In genomic region chr12:109695961-109696461, GRCh38 we compare ENCODE assay signal across 1 cellular context.
A peak's percentile ranks its signal among the peaks of the same experiment; 100 is the strongest.
TF ChIP-seq lines count a peak whose summit lies in the region.

No MANE protein-coding gene starts in this region.

TF ChIP-seq in HepG2, 621 proteins besides CTCF, POLR2A, EP300 and RAD21 (continues in another document):
- TF ChIP-seq ZNF362 (CRISPR knock-in tag; IDR thresholded peaks at IDR 0.05; ENCODE audit: borderline replicate concordance) (peak; percentile 67; the same call in 1 of the 2 replicates), ZBTB4 (CRISPR knock-in tag; IDR thresholded peaks at IDR 0.05; ENCODE audit: borderline replicate concordance) (peak; percentile 30; the same call in 1 of the 2 replicates), TFE3 (CRISPR knock-in tag; IDR thresholded peaks at IDR 0.05) (no peak), TCF7 (IDR thresholded peaks at IDR 0.05; ENCODE audit: low read depth) (peak; percentile 98), PATZ1 (CRISPR knock-in tag; IDR thresholded peaks at IDR 0.05) (peak; percentile 44; the same call in 1 of the 2 replicates), NCOR1 (IDR thresholded peaks at IDR 0.05; ENCODE audit: borderline replicate concordance, low read length) (peak; percentile 30; the same call in 1 of the 2 replicates), CBFB (CRISPR knock-in tag; IDR thresholded peaks at IDR 0.05) (no peak), ZNF775 (CRISPR knock-in tag; IDR thresholded peaks at IDR 0.05; ENCODE audit: borderline replicate concordance) (no peak), CREM (IDR thresholded peaks at IDR 0.05) (peak; percentile 61), CREM (CRISPR knock-in tag; IDR thresholded peaks at IDR 0.05) (no peak), NR2F2 (IDR thresholded peaks at IDR 0.05; ENCODE audit: borderline replicate concordance, low read depth) (0 out of 2 replicates have a peak, but pooled peaks have one; percentile 39), ZNF777 (CRISPR knock-in tag; IDR thresholded peaks at IDR 0.05) (no peak), FIP1L1 (IDR thresholded peaks at IDR 0.05; ENCODE audit: borderline replicate concordance, insufficient read depth, low read depth, low read length) (no peak), NCOA2 (CRISPR knock-in tag; IDR thresholded peaks at IDR 0.05) (peak; percentile 66), ZKSCAN8 (CRISPR knock-in tag; IDR thresholded peaks at IDR 0.05; ENCODE audit: borderline replicate concordance) (no peak), CCDC6 (CRISPR knock-in tag; IDR thresholded peaks at IDR 0.05) (no peak), GATAD2A (CRISPR knock-in tag; IDR thresholded peaks at IDR 0.05) (peak; percentile 10; the same call in 1 of the 2 replicates), AGO2 (optimal IDR thresholded peaks at IDR 0.05; ENCODE audit: low read depth, low read length) (no peak), HMG20A (CRISPR knock-in tag; IDR thresholded peaks at IDR 0.05; ENCODE audit: borderline replicate concordance) (peak; percentile 46; the same call in 1 of the 2 replicates), HHEX (CRISPR knock-in tag; IDR thresholded peaks at IDR 0.05) (peak; percentile 87), JUND (CRISPR knock-in tag; IDR thresholded peaks at IDR 0.05) (no peak), TBX3 (IDR thresholded peaks at IDR 0.05; ENCODE audit: borderline replicate concordance) (0 out of 2 replicates have a peak, but pooled peaks have one; percentile 15), PITX1 (CRISPR knock-in tag; IDR thresholded peaks at IDR 0.05) (peak; percentile 99), ZNF296 (CRISPR knock-in tag; conservative IDR thresholded peaks at IDR 0.05) (0 out of 2 replicates have a peak, but pooled peaks have one; percentile 28), RARA (CRISPR knock-in tag; IDR thresholded peaks at IDR 0.05) (peak; percentile 27; the same call in 1 of the 2 replicates), ZGPAT (CRISPR knock-in tag; IDR thresholded peaks at IDR 0.05) (peak; percentile 60), GABPA (IDR thresholded peaks at IDR 0.05; ENCODE audit: low read depth, low read length) (no peak), GABPA (CRISPR knock-in tag; IDR thresholded peaks at IDR 0.05; ENCODE audit: low read depth) (no peak), ZNF101 (CRISPR knock-in tag; IDR thresholded peaks at IDR 0.05; ENCODE audit: borderline replicate concordance, low read depth) (no peak), MATR3 (CRISPR knock-in tag; IDR thresholded peaks at IDR 0.05) (no peak), ZBTB20 (CRISPR knock-in tag; IDR thresholded peaks at IDR 0.05; ENCODE audit: borderline replicate concordance, low read depth) (no peak), SP5 (CRISPR knock-in tag; IDR thresholded peaks at IDR 0.05; ENCODE audit: borderline replicate concordance, low read depth) (peak; percentile 26; the same call in 1 of the 2 replicates), UBTF (CRISPR knock-in tag; IDR thresholded peaks at IDR 0.05) (peak; percentile 48; the same call in 1 of the 2 replicates), ZNF121 (CRISPR knock-in tag; IDR thresholded peaks at IDR 0.05) (no peak), ZBTB7B (CRISPR knock-in tag; IDR thresholded peaks at IDR 0.05) (0 out of 2 replicates have a peak, but pooled peaks have one; percentile 41), ZNF609 (CRISPR knock-in tag; IDR thresholded peaks at IDR 0.05; ENCODE audit: borderline replicate concordance) (peak; percentile 75), ZNF576 (CRISPR knock-in tag; IDR thresholded peaks at IDR 0.05) (no peak), MZF1 (CRISPR knock-in tag; IDR thresholded peaks at IDR 0.05; ENCODE audit: borderline replicate concordance) (no peak), ZMAT3 (CRISPR knock-in tag; conservative IDR thresholded peaks at IDR 0.05) (no peak), TBX2 (CRISPR knock-in tag; IDR thresholded peaks at IDR 0.05; ENCODE audit: borderline replicate concordance) (peak; percentile 68; the same call in 1 of the 2 replicates), THRA (CRISPR knock-in tag; IDR thresholded peaks at IDR 0.05; ENCODE audit: borderline replicate concordance) (no peak), ZNF563 (CRISPR knock-in tag; IDR thresholded peaks at IDR 0.05) (no peak)
